ENCODE assay signal across 19 cellular contexts in the genomic region with DNA sequence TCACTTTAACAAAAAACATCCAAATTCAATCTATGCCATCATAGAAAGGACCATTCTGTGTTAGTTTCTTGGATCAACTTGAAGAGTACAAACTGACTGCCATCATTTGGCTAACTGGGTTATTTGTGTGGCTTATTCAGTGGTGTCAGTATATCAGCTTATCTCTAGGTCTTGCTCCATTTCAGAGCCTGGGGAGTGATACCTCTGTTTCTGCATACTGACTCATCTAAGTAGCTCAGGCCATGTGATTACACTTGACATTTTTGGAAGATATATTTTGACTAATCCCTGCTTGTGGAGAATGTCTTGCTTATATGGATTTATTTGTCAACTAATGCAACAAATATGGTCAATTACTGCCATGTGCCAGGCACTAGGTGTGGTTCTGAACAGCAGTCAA.
DNase-seq lines count a peak whose midpoint lies in the region; ATAC-seq and TF ChIP-seq lines count a peak whose summit lies in the region.
"Had no signal": no experiment of that assay in that cellular context is flagged by ENCODE, and none has a peak within 500 bp of the region (broad histone marks: within the 10 kb centered on the region; RNA-seq: fewer than 3 reads in every experiment).

No MANE protein-coding gene starts in this region.

- no peak overlapping the region for H3K4ac ChIP-seq in mesenchymal stem cell (ENCODE audit: low read depth in 1 of 2, low read length in 2 of 2)

- no peak overlapping the region for H3K23ac ChIP-seq in mesenchymal stem cell (ENCODE audit: low read length in 2 of 2)

- no peak overlapping the region for H2BK12ac ChIP-seq in mesenchymal stem cell (ENCODE audit: low read length in 2 of 2)

- H3K4me3 ChIP-seq in epithelial cell of esophagus (ENCODE audit: low read length): no peak overlapping the region
- no peak overlapping the region for H3K4me3 ChIP-seq in mesenchymal stem cell (ENCODE audit: insufficient read depth in 1 of 2, low read depth in 1 of 2, low read length in 2 of 2)
- H3K4me3 ChIP-seq: GM12878, GM23248 had no signal

- H3K79me1 ChIP-seq in mesenchymal stem cell (replicated peaks; ENCODE audit: low read length, poor library complexity, severe bottlenecking): no peaks in the 10 kb centered on the region

- H3K27me3 Mint-ChIP-seq in activated CD8-positive, alpha-beta memory T cell treated with anti-CD3 and anti-CD28 coated beads, Interleukin-2, amount 10 ng/mL, durations not matched to agents 7 days and 5 days: no peaks in the 10 kb centered on the region
- H3K27me3 Mint-ChIP-seq: CD4-positive, alpha-beta memory T cell had no signal

- H3K27me3 ChIP-seq in mesenchymal stem cell (ENCODE audit: control insufficient read depth in 1 of 2, insufficient read depth in 1 of 2, low read length in 2 of 2): no peaks in the 10 kb centered on the region

- H3K4me1 ChIP-seq in mesenchymal stem cell (ENCODE audit: control insufficient read depth, insufficient read depth, low read depth, low read length): no peaks in the 10 kb centered on the region

- no peak overlapping the region for H3K27ac Mint-ChIP-seq in activated CD8-positive, alpha-beta memory T cell treated with anti-CD3 and anti-CD28 coated beads, Interleukin-2, amount 10 ng/mL, durations not matched to agents 7 days and 5 days
- H3K27ac Mint-ChIP-seq: CD4-positive, alpha-beta memory T cell had no signal

- DNase-seq in NCI-H226 (peak; percentile 58), epithelial cell of esophagus (ENCODE audit: low read depth) (peak; percentile 4), mesenchymal stem cell (peak; percentile 41), hypothalamus (lab: John Stamatoyannopoulos, UW) (no peak)
- DNase-seq in activated CD8-positive, alpha-beta memory T cell treated with anti-CD3 and anti-CD28 coated beads, Interleukin-2, amount 10 ng/mL, durations not matched to agents 7 days and 5 days: no peak
- DNase-seq in activated naive CD4-positive, alpha-beta T cell treated with anti-CD3 and anti-CD28 coated beads, Interleukin-2, amount 50 U/mL, for 16 hours: no peak
- DNase-seq: 8988T; C1 segment of cervical spinal cord; CD4-positive, alpha-beta memory T cell; COR-L47; DMS153; DMS79; EL; GDM1; GM23248; H7; HCEC 1CT had no signal

- no peak overlapping the region for H4K91ac ChIP-seq in mesenchymal stem cell (ENCODE audit: low read length)

- no peak overlapping the region for H2AFZ ChIP-seq in mesenchymal stem cell (ENCODE audit: low read depth, low read length)
- H2AFZ ChIP-seq: GM23248 had no signal

- no peaks in the 10 kb centered on the region for H3K4me1 Mint-ChIP-seq in activated CD8-positive, alpha-beta memory T cell treated with anti-CD3 and anti-CD28 coated beads, Interleukin-2, amount 10 ng/mL, durations not matched to agents 7 days and 5 days
- H3K4me1 Mint-ChIP-seq: CD4-positive, alpha-beta memory T cell had no signal

- no peak for ATAC-seq in activated CD8-positive, alpha-beta memory T cell treated with anti-CD3 and anti-CD28 coated beads, Interleukin-2, amount 10 ng/mL, durations not matched to agents 7 days and 5 days
- ATAC-seq in activated CD4-positive, CD25-positive, alpha-beta regulatory T cell treated with anti-CD3 and anti-CD28 coated beads, Interleukin-2, amount 50 U/mL, for 24 hours: no peak
- ATAC-seq: GM12878 had no signal

- H2BK5ac ChIP-seq in mesenchymal stem cell (ENCODE audit: low read depth, low read length, poor library complexity, severe bottlenecking): no peak overlapping the region

- no peak overlapping the region for H3K18ac ChIP-seq in mesenchymal stem cell (ENCODE audit: low read depth in 1 of 2, low read length in 2 of 2)

- H3K9me3 Mint-ChIP-seq in activated CD8-positive, alpha-beta memory T cell treated with anti-CD3 and anti-CD28 coated beads, Interleukin-2, amount 10 ng/mL, durations not matched to agents 7 days and 5 days (ENCODE audit: low read depth): no peaks in the 10 kb centered on the region

- H2BK15ac ChIP-seq in mesenchymal stem cell (ENCODE audit: low read depth, poor library complexity, severe bottlenecking): no peak overlapping the region

- no peak for TF ChIP-seq CTCF in epithelial cell of esophagus (IDR thresholded peaks at IDR 0.05; ENCODE audit: insufficient read depth, low read depth, low read length, missing control alignments)

- no peak overlapping the region for H2BK120ac ChIP-seq in mesenchymal stem cell (ENCODE audit: low read depth, low read length)

- no peak overlapping the region for H3K4me2 ChIP-seq in mesenchymal stem cell (ENCODE audit: low read length, poor library complexity, severe bottlenecking)

- CTCF ChIA-PET in activated CD8-positive, alpha-beta memory T cell treated with anti-CD3 and anti-CD28 coated beads, Interleukin-2, amount 10 ng/mL, durations not matched to agents 7 days and 5 days (lab: Charles Lee): no interaction called here

- H3K27ac ChIP-seq in mesenchymal stem cell (ENCODE audit: low read length, poor library complexity, severe bottlenecking): no peak overlapping the region
- H3K27ac ChIP-seq: GM23248 had no signal

- H3K36me3 ChIP-seq in mesenchymal stem cell (ENCODE audit: control insufficient read depth in 1 of 2, insufficient read depth in 2 of 2, low read depth in 1 of 2, low read length in 2 of 2): no peaks in the 10 kb centered on the region

- H3K9ac ChIP-seq in mesenchymal stem cell (ENCODE audit: low read length): no peak overlapping the region
- H3K9ac ChIP-seq: GM23248 had no signal

- no peak overlapping the region for H3K4me3 Mint-ChIP-seq in activated CD8-positive, alpha-beta memory T cell treated with anti-CD3 and anti-CD28 coated beads, Interleukin-2, amount 10 ng/mL, durations not matched to agents 7 days and 5 days
- H3K4me3 Mint-ChIP-seq: CD4-positive, alpha-beta memory T cell had no signal

- H3K36me3 Mint-ChIP-seq in activated CD8-positive, alpha-beta memory T cell treated with anti-CD3 and anti-CD28 coated beads, Interleukin-2, amount 10 ng/mL, durations not matched to agents 7 days and 5 days: no peaks in the 10 kb centered on the region
- H3K36me3 Mint-ChIP-seq: CD4-positive, alpha-beta memory T cell had no signal

- H3K14ac ChIP-seq in mesenchymal stem cell (ENCODE audit: low read length in 2 of 2): no peak overlapping the region

- H4K8ac ChIP-seq in mesenchymal stem cell (ENCODE audit: low read length): no peak overlapping the region

- H2AK5ac ChIP-seq in mesenchymal stem cell (ENCODE audit: low read length, severe bottlenecking): no peak overlapping the region

- no peaks in the 10 kb centered on the region for H3K9me3 ChIP-seq in mesenchymal stem cell (ENCODE audit: control insufficient read depth, low read length)

Comparison
In these comparisons a context has a peak if more than half of its experiments do, and no peak if none do; other contexts are left out.
1. DNase-seq: peak in NCI-H226 (single experiment), epithelial cell of esophagus (single experiment) and mesenchymal stem cell (single experiment); none in activated CD8-positive, alpha-beta memory T cell treated with anti-CD3 and anti-CD28 coated beads, Interleukin-2, amount 10 ng/mL, durations not matched to agents 7 days and 5 days (single experiment), activated naive CD4-positive, alpha-beta T cell treated with anti-CD3 and anti-CD28 coated beads, Interleukin-2, amount 50 U/mL, for 16 hours (single experiment) and hypothalamus (0 of 51).